In the genomic region with DNA sequence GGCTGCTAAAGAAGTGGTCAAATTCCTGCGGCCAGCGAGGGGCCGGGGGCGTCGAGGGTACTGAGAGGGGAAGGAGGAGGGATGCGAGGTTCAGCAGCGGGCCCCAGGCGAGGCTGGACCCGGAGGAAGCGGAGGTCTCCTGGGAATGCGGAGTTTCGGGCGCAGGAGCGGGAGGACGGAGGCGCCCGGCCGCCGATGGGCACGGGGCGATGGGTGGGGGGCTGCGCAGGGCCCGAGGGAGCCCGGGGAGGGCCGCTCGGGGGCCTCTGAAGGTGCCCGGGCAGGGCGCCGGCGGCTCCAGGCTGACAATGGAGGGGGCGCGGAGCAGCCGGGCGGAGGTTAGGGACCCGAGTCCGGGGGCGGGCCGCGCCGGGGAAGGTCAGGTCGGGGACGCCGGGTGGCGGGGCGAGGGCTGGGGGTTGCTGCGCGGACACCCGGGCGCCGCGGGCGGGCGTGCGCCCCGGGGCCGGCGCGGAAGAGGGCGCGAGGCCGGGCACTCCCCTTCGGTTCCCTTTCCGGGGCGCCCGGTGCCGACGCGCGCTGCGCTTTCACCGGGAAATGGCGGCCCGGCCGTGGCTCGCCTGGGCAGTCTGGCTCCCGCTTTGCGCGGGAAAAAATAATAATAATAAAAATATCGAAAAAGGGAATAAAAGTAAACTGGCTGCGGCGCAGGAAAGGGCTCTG, we compare ENCODE assay signal across 7 cellular contexts. TPM values are rescaled to one million over a fixed set of nuclear protein-coding genes. Genes with fewer than 3 reads are reported as not detected.
DNase-seq lines count a peak whose midpoint lies in the region; ATAC-seq and TF ChIP-seq lines count a peak whose summit lies in the region.

No MANE protein-coding gene starts in this region.

- H3K9me3 ChIP-seq in T-helper 17 cell (ENCODE audit: control insufficient read depth, low read length, poor library complexity, severe bottlenecking): no peaks in the 10 kb centered on the region
- H3K9me3 ChIP-seq in esophagus squamous epithelium: no peaks in the 10 kb centered on the region

- WGBS in esophagus squamous epithelium, 2 donors: 0 to 1% methylated on average over 3 to 15 of the region's 81 CpGs

- intact Hi-C loops in esophagus squamous epithelium (cut with DNase I) (no loop called here), natural killer cell (cut with micrococcal nuclease) (no loop called here)

- H3K27ac Mint-ChIP-seq in T-helper 17 cell: no peak overlapping the region
- no peak overlapping the region for H3K27ac Mint-ChIP-seq in natural killer cell

- H3K4me1 ChIP-seq in esophagus squamous epithelium: peaks cover 0 to 28% (median 5%) of the 10 kb centered on the region in 3 donors

- H3K27me3 Mint-ChIP-seq in T-helper 17 cell (peaks cover 41% of the 10 kb centered on the region), natural killer cell (ENCODE audit: low read depth in 2 of 2) (peaks cover 48 to 65% of the 10 kb centered on the region in 2 donors)

- peak overlapping the region; percentile 67 to 85 (median 76) for H3K27ac ChIP-seq in esophagus squamous epithelium

- peaks cover 12% of the 10 kb centered on the region for H3K4me1 Mint-ChIP-seq in T-helper 17 cell
- H3K4me1 Mint-ChIP-seq in natural killer cell: peaks cover 0 to 8% of the 10 kb centered on the region in 2 donors

- no peak for TF ChIP-seq POLR2A in esophagus squamous epithelium (IDR thresholded peaks at IDR 0.05)

- no peaks in the 10 kb centered on the region for H3K36me3 ChIP-seq in esophagus squamous epithelium

- H3K4me3 Mint-ChIP-seq in T-helper 17 cell (peak overlapping the region; percentile 90), natural killer cell (peak overlapping the region; percentile 9)

- TF ChIP-seq CTCF in GM20000 (IDR thresholded peaks at IDR 0.05; ENCODE audit: extremely low read depth, missing control alignments) (no peak), esophagus squamous epithelium (IDR thresholded peaks at IDR 0.05) (no peak), natural killer cell (IDR thresholded peaks at IDR 0.05) (no peak)

- ATAC-seq in T-helper 17 cell: peak; percentile 42
- ATAC-seq in natural killer cell: no peak
- ATAC-seq in HG03108 (IDR thresholded peaks at IDR 0.05; ENCODE audit: unreplicated experiment): no peak
- no peak for ATAC-seq in GM18511 (IDR thresholded peaks at IDR 0.05; ENCODE audit: unreplicated experiment)

- DNase-seq in GM20000 (ENCODE audit: low spot score) (peak; percentile 41), T-helper 17 cell (no peak), esophagus squamous epithelium (lab: John Stamatoyannopoulos, UW) (no peak), natural killer cell (no peak), NOMO-1 treated with DMSO at 0.1 percent for 48 hours (lab: John Stamatoyannopoulos, UW; ENCODE audit: unreplicated experiment) (no peak)

- no peaks in the 10 kb centered on the region for H3K36me3 Mint-ChIP-seq in T-helper 17 cell (ENCODE audit: low read depth)
- H3K36me3 Mint-ChIP-seq in natural killer cell: no peaks in the 10 kb centered on the region

- peak overlapping the region; percentile 68 to 88 (median 72) for H3K4me3 ChIP-seq in esophagus squamous epithelium

- H3K9me3 Mint-ChIP-seq in natural killer cell: no peaks in the 10 kb centered on the region

- H3K27me3 ChIP-seq in esophagus squamous epithelium: peaks cover 0 to 40% (median 0%) of the 10 kb centered on the region in 4 donors

RNA-seq across cellular contexts. Expression of gene MACROH2A2, which starts 0.7 kb away (rescaled TPM):
- total RNA-seq in T-helper 17 cell: 1 to 10 TPM; 2.7 to 4.9 TPM
- total RNA-seq in esophagus squamous epithelium: 10 to 100 TPM; 19.8 to 32.0 (median 22.4) TPM
- 1 to 10 TPM in 2 of 3 donors, under 1 TPM in 1; 0.78 to 1.4 (median 1.1) TPM for total RNA-seq in natural killer cell
